ENCODE assay signal across 8 cellular contexts in the genomic region with DNA sequence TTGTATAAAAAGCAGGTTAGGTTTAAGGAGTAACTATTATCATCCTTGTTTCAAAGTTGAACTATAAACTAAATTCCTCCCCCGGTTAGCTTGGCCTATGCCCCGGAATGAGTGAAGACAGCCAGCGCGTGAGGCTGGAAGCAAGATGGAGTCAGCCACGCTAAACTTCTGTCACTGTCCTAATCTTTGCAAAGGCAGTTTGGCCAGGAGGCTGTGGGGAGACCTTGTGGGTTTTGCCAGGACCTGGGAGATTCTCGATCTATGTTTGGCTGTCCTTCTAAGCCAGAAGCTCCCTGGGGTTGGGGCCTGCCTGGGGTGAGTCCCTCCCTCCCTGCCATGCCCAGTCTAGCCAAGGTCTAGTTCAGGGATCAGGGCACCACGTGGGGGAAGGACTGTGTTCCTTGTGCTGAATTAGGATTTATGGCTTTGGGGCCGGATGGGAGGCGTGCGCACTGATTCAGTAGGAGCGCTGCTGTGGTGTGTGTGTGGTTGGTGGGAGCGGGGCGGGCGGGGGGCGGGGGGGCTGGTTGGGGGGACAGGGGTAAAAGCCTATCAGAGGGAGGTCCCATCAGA. TPM values are rescaled to one million over a fixed set of nuclear protein-coding genes. Genes with fewer than 3 reads are reported as not detected.
DNase-seq lines count a peak whose midpoint lies in the region; ATAC-seq and TF ChIP-seq lines count a peak whose summit lies in the region.

No MANE protein-coding gene starts in this region.

- WGBS in mesenchymal stem cell = 65% methylated on average over 13 of the region's 15 CpGs

- H3K4ac ChIP-seq in mesenchymal stem cell (ENCODE audit: low read depth in 1 of 2, low read length in 2 of 2) = no peak overlapping the region

- in situ Hi-C loops in GM13977 (cut with MboI; ENCODE audit: low pct_unique_long_range_greater_than_20kb, low sequenced_read_pairs, unreplicated experiment) = no loop called here

- DNase-seq in GM13977 (ENCODE audit: low spot score) = peak; percentile 39
- DNase-seq in SW480 (ENCODE audit: low spot score) = peak; percentile 91
- DNase-seq in chondrocyte (ENCODE audit: low spot score) = no peak
- DNase-seq in mesenchymal stem cell = peak; percentile 45
- DNase-seq in tibial artery = peak; percentile 74 to 93
- DNase-seq in HT-29 (ENCODE audit: low spot score) = no peak
- no peak for DNase-seq in dedifferentiated amniotic fluid mesenchymal stem cell (ENCODE audit: extremely low spot score)

- intact Hi-C loops in tibial artery (cut with DNase I; ENCODE audit: low total_unique reads) = loop anchor here (10.0 kb wide), 1 partner anchor 202 kb away; a partner anchor contains a TSS

- H2AFZ ChIP-seq in mesenchymal stem cell (ENCODE audit: low read depth, low read length) = no peak overlapping the region

- no peak overlapping the region for H2BK120ac ChIP-seq in mesenchymal stem cell (ENCODE audit: low read depth, low read length)

- H4K8ac ChIP-seq in mesenchymal stem cell (ENCODE audit: low read length) = peak overlapping the region; percentile 29

- H2AK5ac ChIP-seq in mesenchymal stem cell (ENCODE audit: low read length, severe bottlenecking) = no peak overlapping the region

- TF ChIP-seq CTCF in GM13977 (IDR thresholded peaks at IDR 0.05; ENCODE audit: extremely low read depth, insufficient read depth, missing control alignments) = no peak
- no peak for TF ChIP-seq CTCF in chondrocyte (IDR thresholded peaks at IDR 0.05)
- no peak for TF ChIP-seq CTCF in tibial artery (IDR thresholded peaks at IDR 0.05)

- no peaks in the 10 kb centered on the region for H3K36me3 Mint-ChIP-seq in chondrocyte (ENCODE audit: low read depth)

- no peaks in the 10 kb centered on the region for H3K9me3 Mint-ChIP-seq in chondrocyte (ENCODE audit: low read depth)

- H3K27ac ChIP-seq in mesenchymal stem cell (ENCODE audit: low read length, poor library complexity, severe bottlenecking) = no peak overlapping the region
- peak overlapping the region; percentile 90 to 94 for H3K27ac ChIP-seq in tibial artery

- peak overlapping the region; percentile 64 for H3K4me3 Mint-ChIP-seq in chondrocyte (ENCODE audit: unreplicated experiment)

- H3K4me1 ChIP-seq in mesenchymal stem cell (ENCODE audit: control insufficient read depth, insufficient read depth, low read depth, low read length) (peaks cover 14% of the 10 kb centered on the region), tibial artery (peaks cover 0 to 28% (median 20%) of the 10 kb centered on the region in 4 donors)

- peaks cover 29% of the 10 kb centered on the region for H3K4me1 Mint-ChIP-seq in chondrocyte (ENCODE audit: low read depth)

- H3K23ac ChIP-seq in mesenchymal stem cell (ENCODE audit: low read length in 2 of 2) = no peak overlapping the region

- H3K27me3 Mint-ChIP-seq in chondrocyte (ENCODE audit: low read depth) = no peaks in the 10 kb centered on the region

- H3K4me3 ChIP-seq in mesenchymal stem cell (ENCODE audit: insufficient read depth in 1 of 2, low read depth in 1 of 2, low read length in 2 of 2) (peak overlapping the region; percentile 74 to 82), tibial artery (peak overlapping the region; percentile 81 to 87)

- no peak overlapping the region for H3K14ac ChIP-seq in mesenchymal stem cell (ENCODE audit: low read length in 2 of 2)

- H3K9ac ChIP-seq in mesenchymal stem cell (ENCODE audit: low read length) = peak overlapping the region; percentile 80

- peak overlapping the region; percentile 47 for H3K27ac Mint-ChIP-seq in chondrocyte (ENCODE audit: unreplicated experiment)

- peak overlapping the region in 1 of 2 experiments; percentile 58 for H3K18ac ChIP-seq in mesenchymal stem cell (ENCODE audit: low read depth in 1 of 2, low read length in 2 of 2)

- no peak overlapping the region for H2BK12ac ChIP-seq in mesenchymal stem cell (ENCODE audit: low read length in 2 of 2)

- H2BK15ac ChIP-seq in mesenchymal stem cell (ENCODE audit: low read depth, poor library complexity, severe bottlenecking) = no peak overlapping the region

- no peak overlapping the region for H3K4me2 ChIP-seq in mesenchymal stem cell (ENCODE audit: low read length, poor library complexity, severe bottlenecking)

- ATAC-seq in GM21526 (IDR thresholded peaks at IDR 0.05; ENCODE audit: low FRiP score, unreplicated experiment) = no peak

- H4K91ac ChIP-seq in mesenchymal stem cell (ENCODE audit: low read length) = no peak overlapping the region

- H3K9me3 ChIP-seq in mesenchymal stem cell (ENCODE audit: control insufficient read depth, low read length) (no peaks in the 10 kb centered on the region), tibial artery (no peaks in the 10 kb centered on the region)

- peaks cover 0 to 6% of the 10 kb centered on the region in 2 experiments for H3K36me3 ChIP-seq in mesenchymal stem cell (ENCODE audit: control insufficient read depth in 1 of 2, insufficient read depth in 2 of 2, low read depth in 1 of 2, low read length in 2 of 2)
- H3K36me3 ChIP-seq in tibial artery = no peaks in the 10 kb centered on the region

- H3K79me1 ChIP-seq in mesenchymal stem cell (replicated peaks; ENCODE audit: low read length, poor library complexity, severe bottlenecking) = peaks cover 10% of the 10 kb centered on the region

- no peak overlapping the region for H2BK5ac ChIP-seq in mesenchymal stem cell (ENCODE audit: low read depth, low read length, poor library complexity, severe bottlenecking)

- H3K27me3 ChIP-seq in mesenchymal stem cell (ENCODE audit: control insufficient read depth in 1 of 2, insufficient read depth in 1 of 2, low read length in 2 of 2) (no peaks in the 10 kb centered on the region), tibial artery (no peaks in the 10 kb centered on the region)

RNA-seq across cellular contexts. Expression of a gene that starts 0.9 kb away (rescaled TPM):
- total RNA-seq in chondrocyte = 32.4 to 48.5 TPM (median 46.5 TPM) in 3 replicates
- 25.5 TPM for polyA plus RNA-seq in mesenchymal stem cell (2013, experiment 1 of 2)
- polyA plus RNA-seq in mesenchymal stem cell (2013, experiment 2 of 2) = 28.4 TPM
- total RNA-seq in HT-29 (2014; rRNA removed; shearing (Covaris generic)) = 34.6 and 41.5 TPM in 2 replicates

Comparison
In these comparisons a context has a peak if more than half of its experiments do, and no peak if none do; other contexts are left out.
1. DNase-seq: peak in GM13977 (single experiment), SW480 (single experiment), mesenchymal stem cell (single experiment) and tibial artery (2 of 2); none in chondrocyte (single experiment), HT-29 (single experiment) and dedifferentiated amniotic fluid mesenchymal stem cell (single experiment).